In the genomic region with DNA sequence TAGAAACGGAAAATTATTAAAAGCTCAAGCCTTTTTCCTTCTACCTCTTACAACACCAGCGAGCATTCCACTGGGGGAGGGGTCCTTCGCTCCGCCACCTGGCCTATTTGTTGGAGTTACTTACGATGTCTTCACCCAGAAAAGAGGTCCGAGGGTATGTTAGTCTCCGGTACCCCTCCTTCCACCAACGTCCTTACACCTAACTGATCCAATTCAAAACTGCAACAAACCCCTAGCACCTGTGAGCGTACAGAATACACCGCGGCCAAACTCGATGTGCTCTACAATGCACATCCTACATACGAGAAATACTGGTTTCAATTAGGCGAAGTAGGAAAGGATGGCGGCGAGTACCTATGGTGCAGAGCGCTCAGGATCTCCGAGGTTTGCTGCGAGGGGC, we compare ENCODE assay signal across 12 cellular contexts. TPM values are rescaled to one million over a fixed set of nuclear protein-coding genes. Genes with fewer than 3 reads are reported as not detected.
DNase-seq lines count a peak whose midpoint lies in the region; ATAC-seq and TF ChIP-seq lines count a peak whose summit lies in the region.
"Had no signal": no experiment of that assay in that cellular context is flagged by ENCODE, and none has a peak within 500 bp of the region (broad histone marks: within the 10 kb centered on the region; RNA-seq: fewer than 3 reads in every experiment).

No MANE protein-coding gene starts in this region.

- no peaks in the 10 kb centered on the region for H3K36me3 ChIP-seq in right lobe of liver

- H3K4me3 Mint-ChIP-seq in activated naive CD4-positive, alpha-beta T cell treated with anti-CD3 and anti-CD28 coated beads for 36 hours: peak overlapping the region; percentile 18

- no peak for TF ChIP-seq CTCF in astrocyte of the cerebellum (IDR thresholded peaks at IDR 0.05; ENCODE audit: low read depth, low read length, missing control alignments)
- no peak for TF ChIP-seq CTCF in right lobe of liver (IDR thresholded peaks at IDR 0.05)
- TF ChIP-seq CTCF in omental fat pad (IDR thresholded peaks at IDR 0.05): no peak

- no peak for DNase-seq in activated naive CD4-positive, alpha-beta T cell treated with anti-CD3 and anti-CD28 coated beads for 36 hours
- DNase-seq in activated naive CD4-positive, alpha-beta T cell treated with anti-CD3 and anti-CD28 coated beads, Interleukin-2, amount 50 U/mL, for 72 hours (ENCODE audit: low spot score in 2 of 2): no peak
- DNase-seq in astrocyte of the cerebellum (ENCODE audit: low read depth): no peak
- DNase-seq in right lobe of liver: no peak
- peak in 1 of 49 donors; percentile 39 for DNase-seq in substantia nigra (lab: John Stamatoyannopoulos, UW)
- no peak for DNase-seq in omental fat pad (ENCODE audit: low spot score)
- no peak for DNase-seq in central memory CD4-positive, alpha-beta T cell
- DNase-seq: activated effector memory CD4-positive, alpha-beta T cell treated with Interleukin-2 at 50 U/mL for 16 hours; occipital lobe; T1000 had no signal

- H3K4me1 Mint-ChIP-seq in activated naive CD4-positive, alpha-beta T cell treated with anti-CD3 and anti-CD28 coated beads for 36 hours (ENCODE audit: low read depth): peaks cover 24% of the 10 kb centered on the region

- H3K27ac Mint-ChIP-seq in activated naive CD4-positive, alpha-beta T cell treated with anti-CD3 and anti-CD28 coated beads for 36 hours: no peak overlapping the region
- no peak overlapping the region for H3K27ac Mint-ChIP-seq in activated naive CD4-positive, alpha-beta T cell treated with anti-CD3 and anti-CD28 coated beads, Interleukin-2, amount 50 U/mL, for 72 hours

- no peaks in the 10 kb centered on the region for H3K9me3 ChIP-seq in right lobe of liver

- 3% methylated on average over 18 of the region's 19 CpGs for WGBS in right lobe of liver (ENCODE audit: insufficient coverage, low coverage, low lambda C conversion rate, missing lambda C conversion rate)

- TF ChIP-seq POLR2A in right lobe of liver (IDR thresholded peaks at IDR 0.05): no peak

- H3K36me3 Mint-ChIP-seq in activated naive CD4-positive, alpha-beta T cell treated with anti-CD3 and anti-CD28 coated beads for 36 hours (ENCODE audit: low read depth): no peaks in the 10 kb centered on the region
- H3K36me3 Mint-ChIP-seq in activated naive CD4-positive, alpha-beta T cell treated with anti-CD3 and anti-CD28 coated beads, Interleukin-2, amount 50 U/mL, for 72 hours: peaks cover 11 to 19% of the 10 kb centered on the region in 2 donors

- intact Hi-C loops in activated naive CD4-positive, alpha-beta T cell treated with anti-CD3 and anti-CD28 coated beads for 36 hours (cut with micrococcal nuclease): no loop called here
- intact Hi-C loops in right lobe of liver (cut with DNase I): no loop called here

- ATAC-seq in activated naive CD4-positive, alpha-beta T cell treated with anti-CD3 and anti-CD28 coated beads, Interleukin-2, amount 50 U/mL, for 72 hours: no peak
- ATAC-seq in right lobe of liver (peak; percentile 8 to 20 (median 16)), HG03045 (IDR thresholded peaks at IDR 0.05; ENCODE audit: unreplicated experiment) (no peak), omental fat pad (ENCODE audit: low FRiP score) (no peak)

- in situ Hi-C loops in astrocyte of the cerebellum (cut with HindIII; ENCODE audit: low sequenced_read_pairs): no loop called here

- peak overlapping the region; percentile 53 for H3K4me3 ChIP-seq in astrocyte of the cerebellum (ENCODE audit: low read depth, low read length)
- peak overlapping the region; percentile 47 to 61 (median 54) for H3K4me3 ChIP-seq in right lobe of liver

- H3K9me3 Mint-ChIP-seq in activated naive CD4-positive, alpha-beta T cell treated with anti-CD3 and anti-CD28 coated beads for 36 hours: no peaks in the 10 kb centered on the region
- H3K9me3 Mint-ChIP-seq in activated naive CD4-positive, alpha-beta T cell treated with anti-CD3 and anti-CD28 coated beads, Interleukin-2, amount 50 U/mL, for 72 hours: peaks cover 4 to 5% of the 10 kb centered on the region in 2 donors

- peaks cover 0 to 13% (median 0%) of the 10 kb centered on the region in 4 donors for H3K4me1 ChIP-seq in right lobe of liver

- H3K27me3 ChIP-seq in right lobe of liver: peaks cover 0 to 4% of the 10 kb centered on the region in 2 donors

- peaks cover 67% of the 10 kb centered on the region for H3K27me3 Mint-ChIP-seq in activated naive CD4-positive, alpha-beta T cell treated with anti-CD3 and anti-CD28 coated beads for 36 hours (ENCODE audit: low read depth)

- H3K27ac ChIP-seq in right lobe of liver (no peak overlapping the region), substantia nigra (ENCODE audit: low read depth, low read length, poor library complexity, severe bottlenecking) (peak overlapping the region; percentile 17)

- CTCF ChIA-PET in activated naive CD4-positive, alpha-beta T cell treated with anti-CD3 and anti-CD28 coated beads for 36 hours (lab: Charles Lee): interaction anchor here (0.6 to 2.4 kb wide), 3 partner anchors 9 to 1004 kb away, joined by 3 to 11 read pairs (median 3); no protein-coding TSS in a partner anchor

RNA-seq across cellular contexts. Expression of a gene that starts 1.0 kb away (rescaled TPM):
- total RNA-seq in activated naive CD4-positive, alpha-beta T cell treated with anti-CD3 and anti-CD28 coated beads for 36 hours: not detected
- not detected for total RNA-seq in activated naive CD4-positive, alpha-beta T cell treated with anti-CD3 and anti-CD28 coated beads, Interleukin-2, amount 50 U/mL, for 72 hours
- total RNA-seq in right lobe of liver: 10 to 100 TPM in 1 of 6 experiments, 1 to 10 TPM in 4, under 1 TPM in 1; 0.15 to 10.5 (median 3.6) TPM
- under 1 TPM in 2 of 4 donors, not detected in 2; 0.16 to 0.19 TPM for total RNA-seq in omental fat pad
- total RNA-seq: NCI-H460 had no signal

Comparison
In these comparisons a context has a peak if more than half of its experiments do, and no peak if none do; other contexts are left out.
1. ATAC-seq: peak in right lobe of liver (4 of 4); none in activated naive CD4-positive, alpha-beta T cell treated with anti-CD3 and anti-CD28 coated beads, Interleukin-2, amount 50 U/mL, for 72 hours (0 of 2), HG03045 (single experiment) and omental fat pad (single experiment).